In genomic region chr13:102773441-102774209, GRCh38 we compare ENCODE assay signal across 8 cellular contexts. TPM values are rescaled to one million over a fixed set of nuclear protein-coding genes. Genes with fewer than 3 reads are reported as not detected.
DNase-seq lines count a peak whose midpoint lies in the region; ATAC-seq and TF ChIP-seq lines count a peak whose summit lies in the region.

Gene TEX30, minus strand, starts transcription at chr13:102773786. Its CDS starts 3,760 bp downstream, at chr13:102770026.

- H3K36me3 ChIP-seq in GM23248 (ENCODE audit: low read depth) (no peaks in the 10 kb centered on the region), KOPT-K1 (ENCODE audit: insufficient read depth, low read length) (0 out of 2 replicates have a peak, but pooled peaks cover 4% of the 10 kb centered on the region)

- peak within 1 kb of the TSS; percentile 89 for H3K4me3 Mint-ChIP-seq in nephron progenitor cell
- peak within 1 kb of the TSS; percentile 78 to 79 for H3K4me3 Mint-ChIP-seq in stimulated activated naive CD8-positive, alpha-beta T cell treated with anti-CD3 and anti-CD28 coated beads, Interleukin-15, amount 100 ng/mL, for 72 hours

- H3K27ac Mint-ChIP-seq in nephron progenitor cell = peak within 1 kb of the TSS; percentile 48
- H3K27ac Mint-ChIP-seq in stimulated activated naive CD8-positive, alpha-beta T cell treated with anti-CD3 and anti-CD28 coated beads, Interleukin-15, amount 100 ng/mL, for 72 hours = peak within 1 kb of the TSS; percentile 81 to 95

- no peaks in the 10 kb centered on the region for H3K9me3 ChIP-seq in GM23248 (ENCODE audit: low read depth)
- H3K9me3 ChIP-seq in KOPT-K1 (ENCODE audit: insufficient read depth, low read length, poor library complexity, severe bottlenecking) = no peaks in the 10 kb centered on the region

- H3K4me1 ChIP-seq in GM23248 (ENCODE audit: insufficient read depth) = 0 out of 2 replicates have a peak, but pooled peaks cover 4% of the 10 kb centered on the region

- H3K27ac ChIP-seq in GM23248 = peak within 1 kb of the TSS; percentile 89
- H3K27ac ChIP-seq in KOPT-K1 (ENCODE audit: low read depth, low read length, poor library complexity, severe bottlenecking) = peak within 1 kb of the TSS; percentile 79

- peak within 1 kb of the TSS; percentile 86 for H3K4me3 ChIP-seq in GM23248
- H3K4me3 ChIP-seq in fibroblast of the aortic adventitia (ENCODE audit: low read depth, low read length) = peak within 1 kb of the TSS; percentile 81

- peaks cover 13% of the 10 kb centered on the region for H3K9me3 Mint-ChIP-seq in nephron progenitor cell
- H3K9me3 Mint-ChIP-seq in stimulated activated naive CD8-positive, alpha-beta T cell treated with anti-CD3 and anti-CD28 coated beads, Interleukin-15, amount 100 ng/mL, for 72 hours = no peaks in the 10 kb centered on the region

- no peaks in the 10 kb centered on the region for H3K27me3 Mint-ChIP-seq in nephron progenitor cell (ENCODE audit: low read depth, poor library complexity)
- H3K27me3 Mint-ChIP-seq in stimulated activated naive CD8-positive, alpha-beta T cell treated with anti-CD3 and anti-CD28 coated beads, Interleukin-15, amount 100 ng/mL, for 72 hours = no peaks in the 10 kb centered on the region

- H3K4me1 Mint-ChIP-seq in nephron progenitor cell = peaks cover 33% of the 10 kb centered on the region
- H3K4me1 Mint-ChIP-seq in stimulated activated naive CD8-positive, alpha-beta T cell treated with anti-CD3 and anti-CD28 coated beads, Interleukin-15, amount 100 ng/mL, for 72 hours = peaks cover 57% of the 10 kb centered on the region

- peaks cover 24% of the 10 kb centered on the region for H3K36me3 Mint-ChIP-seq in nephron progenitor cell (ENCODE audit: low read depth)

- 0 out of 2 replicates have a peak, but pooled peaks cover 3% of the 10 kb centered on the region for H3F3A ChIP-seq in GM23248 (ENCODE audit: insufficient read depth)

- 1% methylated on average over 65 to 73 of the region's 85 CpGs for WGBS in GM23248 (ENCODE audit: low coverage in 1 of 2, low lambda C conversion rate in 2 of 2, missing lambda C conversion rate in 2 of 2), 2 experiments

- H3K9me2 ChIP-seq in GM23248 (ENCODE audit: insufficient read depth) = no peaks in the 10 kb centered on the region

- peak within 1 kb of the TSS; percentile 96 for H2AFZ ChIP-seq in GM23248

- H3K27me3 ChIP-seq in GM23248 (replicated peaks; ENCODE audit: insufficient read depth) = no peaks in the 10 kb centered on the region

- peak within 1 kb of the TSS; percentile 80 for H3K4me2 ChIP-seq in GM23248 (ENCODE audit: unreplicated experiment)

- TF ChIP-seq CTCF in fibroblast of the aortic adventitia (IDR thresholded peaks at IDR 0.05; ENCODE audit: insufficient read depth, low read length) = peak; percentile 7
- TF ChIP-seq CTCF in nephron progenitor cell (IDR thresholded peaks at IDR 0.05) = no peak

- DNase-seq in EL = peak; percentile 87
- DNase-seq in GM23248 = peak; percentile 94
- peak; percentile 89 for DNase-seq in SHP77 treated with DMSO at 0.1 percent for 48 hours (lab: John Stamatoyannopoulos, UW)
- peak; percentile 95 for DNase-seq in activated effector memory CD4-positive, alpha-beta T cell treated with anti-CD3 and anti-CD28 coated beads, Interleukin-2, amount 50 U/mL, for 16 hours
- peak; percentile 75 for DNase-seq in fibroblast of the aortic adventitia (ENCODE audit: low read depth)
- DNase-seq in nephron progenitor cell = peak; percentile 85
- DNase-seq in stimulated activated naive CD8-positive, alpha-beta T cell treated with anti-CD3 and anti-CD28 coated beads, Interleukin-15, amount 100 ng/mL, for 72 hours = peak; percentile 89 to 90

- H3K9ac ChIP-seq in GM23248 = peak within 1 kb of the TSS; percentile 90

- peak; percentile 96 for ATAC-seq in stimulated activated naive CD8-positive, alpha-beta T cell treated with anti-CD3 and anti-CD28 coated beads, Interleukin-15, amount 100 ng/mL, for 72 hours

- in situ Hi-C loops in GM23248 (cut with MboI) = no loop called here

- H4K20me1 ChIP-seq in GM23248 (ENCODE audit: insufficient read depth) = no peaks in the 10 kb centered on the region

- peaks cover 39% of the 10 kb centered on the region for H3K79me2 ChIP-seq in GM23248 (ENCODE audit: insufficient read depth)

RNA-seq across cellular contexts. Expression of gene TEX30, which starts in this region (rescaled TPM):
- total RNA-seq in GM23248 (2014; rRNA removed; shearing (Covaris generic)) = 21.1 and 22.4 TPM in 2 replicates
- 37.6 and 38.0 TPM in 2 replicates for polyA plus RNA-seq in GM23248 (2016; fragmentation: Nextera tagmentation; extraction: Ambion mirVana)
- total RNA-seq in fibroblast of the aortic adventitia (ENCODE audit: low replicate concordance) = 12.8 and 42.2 TPM in 2 replicates

Comparison
In these comparisons a context has a peak if more than half of its experiments do, and no peak if none do; other contexts are left out.
1. Peak in every context shown above with its lines: DNase-seq, ATAC-seq, H3K4me3 ChIP-seq and H3K27ac ChIP-seq.